In the genomic region with DNA sequence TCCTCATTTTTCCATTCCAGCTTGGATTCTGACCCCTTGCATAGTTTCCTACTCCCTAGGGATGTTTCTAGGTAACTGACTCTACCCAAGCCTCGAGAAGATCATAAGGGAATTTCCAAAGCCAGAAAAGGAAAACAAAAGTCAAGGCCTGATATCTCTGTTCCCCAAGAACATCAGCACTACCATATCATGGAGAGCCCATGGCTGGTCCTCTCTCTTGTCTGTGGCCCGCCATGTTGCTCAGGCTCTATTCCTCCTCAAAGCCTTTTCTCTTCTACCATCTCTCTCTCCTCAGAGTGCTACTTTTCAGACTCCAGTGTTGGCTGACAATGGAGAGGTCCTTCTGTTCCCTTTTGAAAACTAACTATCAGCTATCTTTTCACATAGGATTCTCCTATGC, we compare ENCODE assay signal across 38 cellular contexts.
"Had no signal": no experiment of that assay in that cellular context is flagged by ENCODE, and none has a peak within 500 bp of the region (broad histone marks: within the 10 kb centered on the region; RNA-seq: fewer than 3 reads in every experiment).

No MANE protein-coding gene starts in this region.

- DNase-seq: activated CD4-positive, alpha-beta memory T cell treated with anti-CD3 and anti-CD28 coated beads, Interleukin-2, amount 10 ng/mL, durations not matched to agents 7 days and 5 days; activated CD4-positive, alpha-beta T cell treated with anti-CD3 and anti-CD28 coated beads for 1 hour; activated CD4-positive, alpha-beta T cell treated with anti-CD3 and anti-CD28 coated beads for 36 hours; activated CD4-positive, alpha-beta T cell treated with anti-CD3 and anti-CD28 coated beads for 48 hours; activated CD4-positive, alpha-beta T cell treated with anti-CD3 and anti-CD28 coated beads, Interleukin-2, amount 10 ng/mL, durations not matched to agents 7 days and 5 days; activated CD4-positive, alpha-beta T cell treated with anti-CD3 and anti-CD28 coated beads, Interleukin-2, amount 50 U/mL, for 48 hours; activated CD4-positive, CD25-positive, alpha-beta regulatory T cell; activated CD8-positive, alpha-beta memory T cell treated with anti-CD3 and anti-CD28 coated beads for 24 hours; activated CD8-positive, alpha-beta memory T cell treated with anti-CD3 and anti-CD28 coated beads, Interleukin-2, amount 10 ng/mL, durations not matched to agents 7 days and 5 days; activated CD8-positive, alpha-beta memory T cell treated with anti-CD3 and anti-CD28 coated beads, Interleukin-2, amount 50 U/mL, for 48 hours; activated CD8-positive, alpha-beta T cell treated with anti-CD3 and anti-CD28 coated beads, Interleukin-2, amount 10 ng/mL, durations not matched to agents 7 days and 5 days; activated effector memory CD4-positive, alpha-beta T cell treated with anti-CD3 and anti-CD28 coated beads, Interleukin-2, amount 50 U/mL, for 16 hours; activated gamma-delta T cell treated with Interleukin-2 at 50 U/mL for 16 hours; activated naive CD4-positive, alpha-beta T cell; activated naive CD4-positive, alpha-beta T cell treated with anti-CD3 and anti-CD28 coated beads, Interleukin-2, amount 50 U/mL, for 16 hours; activated naive CD8-positive, alpha-beta T cell treated with anti-CD3 and anti-CD28 coated beads for 36 hours; activated T-cell treated with anti-CD3 and anti-CD28 coated beads, Interleukin-2, amount 50 U/mL, for 24 hours; activated T-cell treated with anti-CD3 and anti-CD28 coated beads, Interleukin-2, amount 50 U/mL, for 48 hours; adrenal gland; amniotic stem cell; aorta; body of pancreas; central memory CD4-positive, alpha-beta T cell; T-helper 1 cell; T-helper 2 cell; T-helper 9 cell; WERI-Rb-1 had no signal

- ATAC-seq: activated CD4-positive, CD25-positive, alpha-beta regulatory T cell treated with anti-CD3 and anti-CD28 coated beads, Interleukin-2, amount 50 U/mL, for 24 hours; activated CD8-positive, alpha-beta memory T cell treated with anti-CD3 and anti-CD28 coated beads, Interleukin-2, amount 10 ng/mL, durations not matched to agents 7 days and 5 days; activated CD8-positive, alpha-beta T cell treated with anti-CD3 and anti-CD28 coated beads, Interleukin-2, amount 10 ng/mL, durations not matched to agents 7 days and 5 days; body of pancreas; WTC11 had no signal

- H3K27ac Mint-ChIP-seq: activated CD4-positive, alpha-beta memory T cell treated with anti-CD3 and anti-CD28 coated beads, Interleukin-2, amount 10 ng/mL, durations not matched to agents 7 days and 5 days; activated CD4-positive, alpha-beta T cell treated with anti-CD3 and anti-CD28 coated beads for 36 hours; activated CD4-positive, alpha-beta T cell treated with anti-CD3 and anti-CD28 coated beads, Interleukin-2, amount 10 ng/mL, durations not matched to agents 7 days and 5 days; activated CD8-positive, alpha-beta memory T cell treated with anti-CD3 and anti-CD28 coated beads, Interleukin-2, amount 10 ng/mL, durations not matched to agents 7 days and 5 days; activated CD8-positive, alpha-beta T cell treated with anti-CD3 and anti-CD28 coated beads, Interleukin-2, amount 10 ng/mL, durations not matched to agents 7 days and 5 days; activated naive CD4-positive, alpha-beta T cell treated with anti-CD3 and anti-CD28 coated beads for 36 hours; activated naive CD4-positive, alpha-beta T cell treated with anti-CD3 and anti-CD28 coated beads, Interleukin-2, amount 50 U/mL, for 72 hours; activated naive CD8-positive, alpha-beta T cell treated with anti-CD3 and anti-CD28 coated beads for 36 hours; activated T-cell treated with anti-CD3 and anti-CD28 coated beads, Interleukin-2, amount 50 U/mL, for 24 hours; activated T-helper 17 cell treated with anti-CD3 and anti-CD28 coated beads, Interleukin-2, amount 50 U/mL, for 72 hours; T-helper 1 cell treated with Interleukin-12 subunit alpha and Interleukin-12 subunit beta and Interleukin-4 antibody, amounts not matched to agents 30 μg/mL and 1 μg/mL, for 36 hours; T-helper 2 cell treated with Interferon-gamma antibody and Interleukin-4, amounts not matched to agents 5 μg/mL and 100 μg/mL, for 36 hours; WTC11 had no signal

- H3K9me3 ChIP-seq: adrenal gland, body of pancreas, breast epithelium had no signal

- H3K4me3 ChIP-seq: adrenal gland, body of pancreas, breast epithelium had no signal

- H3K36me3 Mint-ChIP-seq: activated CD8-positive, alpha-beta memory T cell treated with anti-CD3 and anti-CD28 coated beads, Interleukin-2, amount 10 ng/mL, durations not matched to agents 7 days and 5 days; activated naive CD8-positive, alpha-beta T cell treated with anti-CD3 and anti-CD28 coated beads for 36 hours; WTC11 had no signal

- H3K4me1 ChIP-seq: adrenal gland, body of pancreas, breast epithelium had no signal

- H3K27me3 Mint-ChIP-seq: activated CD4-positive, alpha-beta memory T cell treated with anti-CD3 and anti-CD28 coated beads, Interleukin-2, amount 10 ng/mL, durations not matched to agents 7 days and 5 days; activated CD4-positive, alpha-beta T cell treated with anti-CD3 and anti-CD28 coated beads for 36 hours; activated CD4-positive, alpha-beta T cell treated with anti-CD3 and anti-CD28 coated beads, Interleukin-2, amount 10 ng/mL, durations not matched to agents 7 days and 5 days; activated naive CD8-positive, alpha-beta T cell treated with anti-CD3 and anti-CD28 coated beads for 36 hours; activated T-cell treated with anti-CD3 and anti-CD28 coated beads, Interleukin-2, amount 50 U/mL, for 24 hours; activated T-helper 17 cell treated with anti-CD3 and anti-CD28 coated beads, Interleukin-2, amount 50 U/mL, for 72 hours had no signal

- H3K27me3 ChIP-seq: adrenal gland, body of pancreas, brain microvascular endothelial cell, breast epithelium had no signal

- H3K27ac ChIP-seq: adrenal gland, body of pancreas, brain microvascular endothelial cell, breast epithelium, WERI-Rb-1 had no signal

- H3K9me3 Mint-ChIP-seq: activated CD4-positive, alpha-beta memory T cell treated with anti-CD3 and anti-CD28 coated beads, Interleukin-2, amount 10 ng/mL, durations not matched to agents 7 days and 5 days; activated naive CD4-positive, alpha-beta T cell treated with anti-CD3 and anti-CD28 coated beads for 36 hours; activated naive CD8-positive, alpha-beta T cell treated with anti-CD3 and anti-CD28 coated beads for 36 hours; activated T-helper 17 cell treated with anti-CD3 and anti-CD28 coated beads, Interleukin-2, amount 50 U/mL, for 72 hours had no signal

- H3K36me3 ChIP-seq: adrenal gland, brain microvascular endothelial cell, breast epithelium, WERI-Rb-1 had no signal

- H3K4me3 Mint-ChIP-seq: activated CD4-positive, alpha-beta memory T cell treated with anti-CD3 and anti-CD28 coated beads, Interleukin-2, amount 10 ng/mL, durations not matched to agents 7 days and 5 days; activated CD4-positive, alpha-beta T cell treated with anti-CD3 and anti-CD28 coated beads for 36 hours; activated CD4-positive, alpha-beta T cell treated with anti-CD3 and anti-CD28 coated beads, Interleukin-2, amount 10 ng/mL, durations not matched to agents 7 days and 5 days; activated CD8-positive, alpha-beta memory T cell treated with anti-CD3 and anti-CD28 coated beads, Interleukin-2, amount 10 ng/mL, durations not matched to agents 7 days and 5 days; activated CD8-positive, alpha-beta T cell treated with anti-CD3 and anti-CD28 coated beads, Interleukin-2, amount 10 ng/mL, durations not matched to agents 7 days and 5 days; activated naive CD4-positive, alpha-beta T cell treated with anti-CD3 and anti-CD28 coated beads for 36 hours; activated naive CD8-positive, alpha-beta T cell treated with anti-CD3 and anti-CD28 coated beads for 36 hours; activated T-cell treated with anti-CD3 and anti-CD28 coated beads, Interleukin-2, amount 50 U/mL, for 24 hours; activated T-helper 17 cell treated with anti-CD3 and anti-CD28 coated beads, Interleukin-2, amount 50 U/mL, for 72 hours; T-helper 1 cell treated with Interleukin-12 subunit alpha and Interleukin-12 subunit beta and Interleukin-4 antibody, amounts not matched to agents 30 μg/mL and 1 μg/mL, for 36 hours; T-helper 2 cell treated with Interferon-gamma antibody and Interleukin-4, amounts not matched to agents 5 μg/mL and 100 μg/mL, for 36 hours; WTC11 had no signal

- H3K4me1 Mint-ChIP-seq: activated CD4-positive, alpha-beta memory T cell treated with anti-CD3 and anti-CD28 coated beads, Interleukin-2, amount 10 ng/mL, durations not matched to agents 7 days and 5 days; activated CD8-positive, alpha-beta memory T cell treated with anti-CD3 and anti-CD28 coated beads, Interleukin-2, amount 10 ng/mL, durations not matched to agents 7 days and 5 days; activated naive CD8-positive, alpha-beta T cell treated with anti-CD3 and anti-CD28 coated beads for 36 hours; activated T-helper 17 cell treated with anti-CD3 and anti-CD28 coated beads, Interleukin-2, amount 50 U/mL, for 72 hours had no signal

- FAIRE-seq: astrocyte, TTC549 had no signal
